Comparison of ENCODE assay signal across 1 cellular context in genomic region chr19:48321372-48321621, GRCh38.
TF ChIP-seq lines count a peak whose summit lies in the region.

No MANE protein-coding gene starts in this region.

TF ChIP-seq in GM12878, 131 proteins besides CTCF, POLR2A, EP300 and RAD21 (continued from another document):
- no peak for TF ChIP-seq USF2 (IDR thresholded peaks at IDR 0.05; ENCODE audit: borderline replicate concordance, low read depth, low read length)
- TF ChIP-seq BHLHE40 (IDR thresholded peaks at IDR 0.05; ENCODE audit: borderline replicate concordance in 1 of 2, low read depth in 2 of 2, low read length in 1 of 2), result peak in 1 of 2 experiments; percentile 46; a peak in 1 of 4 replicates
- TF ChIP-seq ESRRA (IDR thresholded peaks at IDR 0.05; ENCODE audit: low read length), result no peak
- TF ChIP-seq HDAC6 (IDR thresholded peaks at IDR 0.05; ENCODE audit: unreplicated experiment), result no peak
- no peak for TF ChIP-seq STAT1 (conservative IDR thresholded peaks at IDR 0.05)
- no peak for TF ChIP-seq ZSCAN29 (IDR thresholded peaks at IDR 0.05)
- no peak for TF ChIP-seq MAX (IDR thresholded peaks at IDR 0.05; ENCODE audit: low read depth, low read length)
- peak; percentile 92 for TF ChIP-seq PKNOX1 (IDR thresholded peaks at IDR 0.05)
- no peak for TF ChIP-seq POLR2AphosphoS5 (IDR thresholded peaks at IDR 0.05; ENCODE audit: low read length)
- no peak for TF ChIP-seq RFX5 (IDR thresholded peaks at IDR 0.05; ENCODE audit: low read depth, low read length)
- TF ChIP-seq BCLAF1 (IDR thresholded peaks at IDR 0.05), result no peak
